ENCODE assay signal across 14 cellular contexts in genomic region chr6:132964101-132964867, GRCh38.
DNase-seq lines count a peak whose midpoint lies in the region; ATAC-seq, FAIRE-seq and TF ChIP-seq lines count a peak whose summit lies in the region.
"Had no signal": no experiment of that assay in that cellular context is flagged by ENCODE, and none has a peak within 500 bp of the region (broad histone marks: within the 10 kb centered on the region; RNA-seq: fewer than 3 reads in every experiment).

No MANE protein-coding gene starts in this region.

- H3K9me3 Mint-ChIP-seq in WTC11 = no peaks in the 10 kb centered on the region
- H3K9me3 Mint-ChIP-seq: activated naive CD4-positive, alpha-beta T cell treated with anti-CD3 and anti-CD28 coated beads, Interleukin-2, amount 50 U/mL, for 24 hours; T-helper 1 cell treated with Interleukin-12 subunit alpha and Interleukin-12 subunit beta and Interleukin-4 antibody, amounts not matched to agents 30 μg/mL and 1 μg/mL, for 36 hours had no signal

- H3K4me3 ChIP-seq in A549 = no peak overlapping the region
- no peak overlapping the region for H3K4me3 ChIP-seq in fibroblast of pulmonary artery (replicated peaks; ENCODE audit: low read depth, low read length)
- H3K4me3 ChIP-seq in OCI-LY7 (ENCODE audit: low read depth, low read length, poor library complexity, severe bottlenecking) = no peak overlapping the region

- no peaks in the 10 kb centered on the region for H3K27me3 Mint-ChIP-seq in WTC11 (ENCODE audit: low read depth)

- H3K4me3 Mint-ChIP-seq in WTC11 = no peak overlapping the region
- H3K4me3 Mint-ChIP-seq: activated naive CD4-positive, alpha-beta T cell treated with anti-CD3 and anti-CD28 coated beads, Interleukin-2, amount 50 U/mL, for 24 hours; B cell; T-helper 1 cell treated with Interleukin-12 subunit alpha and Interleukin-12 subunit beta and Interleukin-4 antibody, amounts not matched to agents 30 μg/mL and 1 μg/mL, for 36 hours had no signal

- DNase-seq in A549 (ENCODE audit: low read depth in 1 of 2, low spot score in 1 of 2) (no peak), OCI-M2 (lab: John Stamatoyannopoulos, UW; ENCODE audit: unreplicated experiment) (peak; percentile 68), fibroblast of pulmonary artery (ENCODE audit: low read depth) (peak; percentile 52), WTC11 (ENCODE audit: low spot score) (no peak), OCI-LY7 (ENCODE audit: low spot score) (no peak)
- no peak for DNase-seq in effector CD4-positive, alpha-beta T cell
- DNase-seq: NCI-H1694 treated with DMSO at 0.1 percent for 48 hours; stimulated activated CD8-positive, alpha-beta memory T cell treated with anti-CD3 and anti-CD28 coated beads, Interleukin-4, amount 100 ng/mL, for 48 hours had no signal

- POLR2A ChIA-PET in A549 (lab: Yijun Ruan, JAX) = no interaction called here
- POLR2A ChIA-PET in WTC11 (lab: Charles Lee) = no interaction called here
- POLR2A ChIA-PET in OCI-LY7 (lab: Charles Lee) = no interaction called here

- peaks cover 30% of the 10 kb centered on the region for H3K4me1 Mint-ChIP-seq in WTC11
- H3K4me1 Mint-ChIP-seq: activated naive CD4-positive, alpha-beta T cell treated with anti-CD3 and anti-CD28 coated beads, Interleukin-2, amount 50 U/mL, for 24 hours had no signal

- H4K20me1 ChIP-seq in OCI-LY7 (ENCODE audit: insufficient read depth, low read length) = no peaks in the 10 kb centered on the region

- no peak for ATAC-seq in A549
- peak; percentile 50 for ATAC-seq in HG02884 (IDR thresholded peaks at IDR 0.05; ENCODE audit: unreplicated experiment)
- no peak for ATAC-seq in WTC11
- ATAC-seq in GM21619 (IDR thresholded peaks at IDR 0.05; ENCODE audit: unreplicated experiment) = no peak

- H3K9me3 ChIP-seq in A549 (no peaks in the 10 kb centered on the region), OCI-LY7 (ENCODE audit: low read length) (no peaks in the 10 kb centered on the region)
- H3K9me3 ChIP-seq: neutrophil had no signal

- TF ChIP-seq CTCF in A549 (IDR thresholded peaks at IDR 0.05) (no peak), fibroblast of pulmonary artery (IDR thresholded peaks at IDR 0.05; ENCODE audit: low read length, missing control alignments) (no peak), WTC11 (IDR thresholded peaks at IDR 0.05) (no peak), OCI-LY7 (conservative IDR thresholded peaks at IDR 0.05; ENCODE audit: low read length) (no peak)

- no peak for TF ChIP-seq RAD21 in A549 (conservative IDR thresholded peaks at IDR 0.05 in 1 of 2, IDR thresholded peaks at IDR 0.05 in 1 of 2)

- H3K27ac Mint-ChIP-seq in WTC11 = no peak overlapping the region
- H3K27ac Mint-ChIP-seq: activated naive CD4-positive, alpha-beta T cell treated with anti-CD3 and anti-CD28 coated beads, Interleukin-2, amount 50 U/mL, for 24 hours; B cell; T-helper 1 cell treated with Interleukin-12 subunit alpha and Interleukin-12 subunit beta and Interleukin-4 antibody, amounts not matched to agents 30 μg/mL and 1 μg/mL, for 36 hours had no signal

- peak overlapping the region; percentile 17 for H3K4me2 ChIP-seq in A549
- H3K4me2 ChIP-seq in OCI-LY7 (ENCODE audit: low read length) = no peak overlapping the region

- BruUV-seq in OCI-LY7 (replicated peaks; lab: Mats Ljungman, UMichigan) = no TSS peak

- no peak for FAIRE-seq in A549 (lab: Jason Lieb, UNC)

- TF ChIP-seq EP300 in A549 (IDR thresholded peaks at IDR 0.05) = no peak

- H3K4me1 ChIP-seq in A549 (peaks cover 13% of the 10 kb centered on the region), OCI-LY7 (ENCODE audit: insufficient read depth, low read length, poor library complexity, severe bottlenecking) (no peaks in the 10 kb centered on the region)

- no peaks in the 10 kb centered on the region for H3K36me3 ChIP-seq in OCI-LY7 (ENCODE audit: insufficient read depth, low read length)
- H3K36me3 ChIP-seq: neutrophil had no signal

- no peaks in the 10 kb centered on the region for H3K36me3 Mint-ChIP-seq in WTC11
- H3K36me3 Mint-ChIP-seq: activated naive CD4-positive, alpha-beta T cell treated with anti-CD3 and anti-CD28 coated beads, Interleukin-2, amount 50 U/mL, for 24 hours had no signal

- no peaks in the 10 kb centered on the region for H3K9me2 ChIP-seq in OCI-LY7 (ENCODE audit: insufficient read depth, low read length)

- H3K79me2 ChIP-seq in OCI-LY7 (ENCODE audit: insufficient read depth, low read depth, low read length) = no peaks in the 10 kb centered on the region

- H3K27ac ChIP-seq in A549 (no peak overlapping the region; a peak in 1 of 6 replicates), OCI-LY7 (ENCODE audit: low read depth, low read length, poor library complexity, severe bottlenecking) (no peak overlapping the region)
- H3K27ac ChIP-seq: neutrophil had no signal

- CTCF ChIA-PET in A549 (lab: Yijun Ruan, JAX) (interaction anchor here (0.8 to 1.9 kb wide), 7 partner anchors 9 to 536 kb away, joined by 3 to 7 read pairs (median 3); no protein-coding TSS in a partner anchor), WTC11 (lab: Charles Lee) (interaction anchor here (3.9 kb wide), 1 partner anchor 27 kb away, joined by 33 read pairs; no protein-coding TSS in a partner anchor), OCI-LY7 (lab: Charles Lee; ENCODE audit: unreplicated experiment) (no interaction called here)

- no peak for TF ChIP-seq POLR2A in A549 (IDR thresholded peaks at IDR 0.05; ENCODE audit: low read length)

- WGBS in A549 (ENCODE audit: missing lambda C conversion rate) = 32% methylated on average over 4 of the region's 4 CpGs

- no peak overlapping the region for H2AFZ ChIP-seq in OCI-LY7 (ENCODE audit: low read length)

- intact Hi-C loops in OCI-LY7 (cut with micrococcal nuclease; ENCODE audit: unreplicated experiment) = loop anchor here (5.0 kb wide), 1 partner anchor 548 kb away; no protein-coding TSS in a partner anchor

TF ChIP-seq in A549, 52 proteins besides CTCF, POLR2A, EP300 and RAD21:
- TF ChIP-seq ESRRA (IDR thresholded peaks at IDR 0.05; ENCODE audit: borderline replicate concordance, low read length) (no peak), FOSL2 (IDR thresholded peaks at IDR 0.05) (no peak), FOSL2 (CRISPR knock-in tag; IDR thresholded peaks at IDR 0.05) (peak; percentile 33)
TF ChIP-seq in A549: peak in this region for 1.

TF ChIP-seq in WTC11, 78 proteins besides CTCF, POLR2A, EP300 and RAD21:
- TF ChIP-seq JAZF1 (CRISPR knock-in tag; IDR thresholded peaks at IDR 0.05) (no peak), ATF2 (CRISPR knock-in tag; IDR thresholded peaks at IDR 0.05; ENCODE audit: borderline replicate concordance, low read depth) (no peak), TEAD4 (CRISPR knock-in tag; IDR thresholded peaks at IDR 0.05) (no peak), CDX4 (CRISPR knock-in tag; IDR thresholded peaks at IDR 0.05; ENCODE audit: borderline replicate concordance) (no peak), GTF2I (CRISPR knock-in tag; conservative IDR thresholded peaks at IDR 0.05) (no peak)

Comparison
In these comparisons a context has a peak if more than half of its experiments do, and no peak if none do; other contexts are left out.
1. DNase-seq: peak in OCI-M2 (single experiment) and fibroblast of pulmonary artery (single experiment); none in A549 (0 of 2), WTC11 (single experiment), effector CD4-positive, alpha-beta T cell (single experiment) and OCI-LY7 (single experiment).